ENCODE assay signal across 1 cellular context in the genomic region with DNA sequence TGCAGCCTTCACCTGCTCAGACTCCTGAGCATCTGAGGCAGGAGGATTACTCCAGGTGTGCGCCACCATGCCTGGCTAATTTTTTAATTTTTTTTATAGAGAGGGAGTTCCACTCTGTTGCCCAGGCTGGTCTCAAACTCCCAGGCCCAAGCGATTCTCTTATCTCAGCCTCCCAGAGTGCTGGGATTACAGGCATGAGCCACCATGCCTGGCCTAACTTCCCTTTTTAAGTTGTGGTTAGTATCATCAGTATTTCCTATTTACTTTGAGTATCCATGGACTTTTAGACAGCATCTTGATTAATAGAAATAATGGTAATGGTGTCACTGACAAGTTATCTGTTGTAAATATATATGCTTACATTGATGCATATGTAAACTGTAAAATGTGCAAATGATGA.
TF ChIP-seq lines count a peak whose summit lies in the region.

No MANE protein-coding gene starts in this region.

TF ChIP-seq in H1, 55 proteins besides CTCF, POLR2A, EP300 and RAD21 (continued from another document):
- TF ChIP-seq, protein P1, sequence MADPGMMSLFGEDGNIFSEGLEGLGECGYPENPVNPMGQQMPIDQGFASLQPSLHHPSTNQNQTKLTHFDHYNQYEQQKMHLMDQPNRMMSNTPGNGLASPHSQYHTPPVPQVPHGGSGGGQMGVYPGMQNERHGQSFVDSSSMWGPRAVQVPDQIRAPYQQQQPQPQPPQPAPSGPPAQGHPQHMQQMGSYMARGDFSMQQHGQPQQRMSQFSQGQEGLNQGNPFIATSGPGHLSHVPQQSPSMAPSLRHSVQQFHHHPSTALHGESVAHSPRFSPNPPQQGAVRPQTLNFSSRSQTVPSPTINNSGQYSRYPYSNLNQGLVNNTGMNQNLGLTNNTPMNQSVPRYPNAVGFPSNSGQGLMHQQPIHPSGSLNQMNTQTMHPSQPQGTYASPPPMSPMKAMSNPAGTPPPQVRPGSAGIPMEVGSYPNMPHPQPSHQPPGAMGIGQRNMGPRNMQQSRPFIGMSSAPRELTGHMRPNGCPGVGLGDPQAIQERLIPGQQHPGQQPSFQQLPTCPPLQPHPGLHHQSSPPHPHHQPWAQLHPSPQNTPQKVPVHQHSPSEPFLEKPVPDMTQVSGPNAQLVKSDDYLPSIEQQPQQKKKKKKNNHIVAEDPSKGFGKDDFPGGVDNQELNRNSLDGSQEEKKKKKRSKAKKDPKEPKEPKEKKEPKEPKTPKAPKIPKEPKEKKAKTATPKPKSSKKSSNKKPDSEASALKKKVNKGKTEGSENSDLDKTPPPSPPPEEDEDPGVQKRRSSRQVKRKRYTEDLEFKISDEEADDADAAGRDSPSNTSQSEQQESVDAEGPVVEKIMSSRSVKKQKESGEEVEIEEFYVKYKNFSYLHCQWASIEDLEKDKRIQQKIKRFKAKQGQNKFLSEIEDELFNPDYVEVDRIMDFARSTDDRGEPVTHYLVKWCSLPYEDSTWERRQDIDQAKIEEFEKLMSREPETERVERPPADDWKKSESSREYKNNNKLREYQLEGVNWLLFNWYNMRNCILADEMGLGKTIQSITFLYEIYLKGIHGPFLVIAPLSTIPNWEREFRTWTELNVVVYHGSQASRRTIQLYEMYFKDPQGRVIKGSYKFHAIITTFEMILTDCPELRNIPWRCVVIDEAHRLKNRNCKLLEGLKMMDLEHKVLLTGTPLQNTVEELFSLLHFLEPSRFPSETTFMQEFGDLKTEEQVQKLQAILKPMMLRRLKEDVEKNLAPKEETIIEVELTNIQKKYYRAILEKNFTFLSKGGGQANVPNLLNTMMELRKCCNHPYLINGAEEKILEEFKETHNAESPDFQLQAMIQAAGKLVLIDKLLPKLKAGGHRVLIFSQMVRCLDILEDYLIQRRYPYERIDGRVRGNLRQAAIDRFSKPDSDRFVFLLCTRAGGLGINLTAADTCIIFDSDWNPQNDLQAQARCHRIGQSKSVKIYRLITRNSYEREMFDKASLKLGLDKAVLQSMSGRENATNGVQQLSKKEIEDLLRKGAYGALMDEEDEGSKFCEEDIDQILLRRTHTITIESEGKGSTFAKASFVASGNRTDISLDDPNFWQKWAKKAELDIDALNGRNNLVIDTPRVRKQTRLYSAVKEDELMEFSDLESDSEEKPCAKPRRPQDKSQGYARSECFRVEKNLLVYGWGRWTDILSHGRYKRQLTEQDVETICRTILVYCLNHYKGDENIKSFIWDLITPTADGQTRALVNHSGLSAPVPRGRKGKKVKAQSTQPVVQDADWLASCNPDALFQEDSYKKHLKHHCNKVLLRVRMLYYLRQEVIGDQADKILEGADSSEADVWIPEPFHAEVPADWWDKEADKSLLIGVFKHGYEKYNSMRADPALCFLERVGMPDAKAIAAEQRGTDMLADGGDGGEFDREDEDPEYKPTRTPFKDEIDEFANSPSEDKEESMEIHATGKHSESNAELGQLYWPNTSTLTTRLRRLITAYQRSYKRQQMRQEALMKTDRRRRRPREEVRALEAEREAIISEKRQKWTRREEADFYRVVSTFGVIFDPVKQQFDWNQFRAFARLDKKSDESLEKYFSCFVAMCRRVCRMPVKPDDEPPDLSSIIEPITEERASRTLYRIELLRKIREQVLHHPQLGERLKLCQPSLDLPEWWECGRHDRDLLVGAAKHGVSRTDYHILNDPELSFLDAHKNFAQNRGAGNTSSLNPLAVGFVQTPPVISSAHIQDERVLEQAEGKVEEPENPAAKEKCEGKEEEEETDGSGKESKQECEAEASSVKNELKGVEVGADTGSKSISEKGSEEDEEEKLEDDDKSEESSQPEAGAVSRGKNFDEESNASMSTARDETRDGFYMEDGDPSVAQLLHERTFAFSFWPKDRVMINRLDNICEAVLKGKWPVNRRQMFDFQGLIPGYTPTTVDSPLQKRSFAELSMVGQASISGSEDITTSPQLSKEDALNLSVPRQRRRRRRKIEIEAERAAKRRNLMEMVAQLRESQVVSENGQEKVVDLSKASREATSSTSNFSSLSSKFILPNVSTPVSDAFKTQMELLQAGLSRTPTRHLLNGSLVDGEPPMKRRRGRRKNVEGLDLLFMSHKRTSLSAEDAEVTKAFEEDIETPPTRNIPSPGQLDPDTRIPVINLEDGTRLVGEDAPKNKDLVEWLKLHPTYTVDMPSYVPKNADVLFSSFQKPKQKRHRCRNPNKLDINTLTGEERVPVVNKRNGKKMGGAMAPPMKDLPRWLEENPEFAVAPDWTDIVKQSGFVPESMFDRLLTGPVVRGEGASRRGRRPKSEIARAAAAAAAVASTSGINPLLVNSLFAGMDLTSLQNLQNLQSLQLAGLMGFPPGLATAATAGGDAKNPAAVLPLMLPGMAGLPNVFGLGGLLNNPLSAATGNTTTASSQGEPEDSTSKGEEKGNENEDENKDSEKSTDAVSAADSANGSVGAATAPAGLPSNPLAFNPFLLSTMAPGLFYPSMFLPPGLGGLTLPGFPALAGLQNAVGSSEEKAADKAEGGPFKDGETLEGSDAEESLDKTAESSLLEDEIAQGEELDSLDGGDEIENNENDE (IDR thresholded peaks at IDR 0.05; ENCODE audit: insufficient replicate concordance, low read length): no peak
- TF ChIP-seq TBP (IDR thresholded peaks at IDR 0.05; ENCODE audit: low read depth, low read length): no peak
- no peak for TF ChIP-seq MAX (IDR thresholded peaks at IDR 0.05)
- no peak for TF ChIP-seq CREB1 (IDR thresholded peaks at IDR 0.05)
- TF ChIP-seq NRF1 (IDR thresholded peaks at IDR 0.05; ENCODE audit: low read depth, low read length): no peak
- no peak for TF ChIP-seq KDM4A (IDR thresholded peaks at IDR 0.05; ENCODE audit: low read depth, low read length, severe bottlenecking)
- no peak for TF ChIP-seq SP2 (IDR thresholded peaks at IDR 0.05; ENCODE audit: low read length)
- TF ChIP-seq GABPA (IDR thresholded peaks at IDR 0.05; ENCODE audit: borderline replicate concordance, insufficient read depth, low read length): no peak
- TF ChIP-seq, protein P2, sequence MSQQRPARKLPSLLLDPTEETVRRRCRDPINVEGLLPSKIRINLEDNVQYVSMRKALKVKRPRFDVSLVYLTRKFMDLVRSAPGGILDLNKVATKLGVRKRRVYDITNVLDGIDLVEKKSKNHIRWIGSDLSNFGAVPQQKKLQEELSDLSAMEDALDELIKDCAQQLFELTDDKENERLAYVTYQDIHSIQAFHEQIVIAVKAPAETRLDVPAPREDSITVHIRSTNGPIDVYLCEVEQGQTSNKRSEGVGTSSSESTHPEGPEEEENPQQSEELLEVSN (IDR thresholded peaks at IDR 0.05): no peak
- no peak for TF ChIP-seq HDAC6 (IDR thresholded peaks at IDR 0.05; ENCODE audit: low read depth, low read length)
